Comparison of ENCODE assay signal across 10 cellular contexts in genomic region chr2:101341421-101341820, GRCh38. TPM values are rescaled to one million over a fixed set of nuclear protein-coding genes. Genes with fewer than 3 reads are reported as not detected.
DNase-seq lines count a peak whose midpoint lies in the region; ATAC-seq and TF ChIP-seq lines count a peak whose summit lies in the region.
"Had no signal": no experiment of that assay in that cellular context is flagged by ENCODE, and none has a peak within 500 bp of the region (broad histone marks: within the 10 kb centered on the region; RNA-seq: fewer than 3 reads in every experiment).

No MANE protein-coding gene starts in this region.

- ATAC-seq in GM18870 (IDR thresholded peaks at IDR 0.05; ENCODE audit: unreplicated experiment), result no peak
- ATAC-seq in GM21529 (IDR thresholded peaks at IDR 0.05; ENCODE audit: unreplicated experiment), result no peak

- no peaks in the 10 kb centered on the region for H3K9me3 Mint-ChIP-seq in activated T-cell treated with anti-CD3 and anti-CD28 coated beads, Interleukin-2, amount 50 U/mL, for 24 hours

- DNase-seq in ELF-1 (ENCODE audit: low read depth, low spot score) (peak; percentile 73), ascending aorta (ENCODE audit: low spot score in 2 of 2) (no peak), GM19238 (ENCODE audit: insufficient read length, low spot score) (no peak)
- peak; percentile 54 for DNase-seq in activated T-cell treated with anti-CD3 and anti-CD28 coated beads, Interleukin-2, amount 50 U/mL, for 24 hours

- no peaks in the 10 kb centered on the region for H3K79me2 ChIP-seq in OCI-LY3 (ENCODE audit: low read length)

- no peaks in the 10 kb centered on the region for H4K20me1 ChIP-seq in OCI-LY3 (ENCODE audit: insufficient read depth, low read length)

- intact Hi-C loops in ascending aorta (cut with DNase I), result no loop called here

- no peak overlapping the region for H3K27ac Mint-ChIP-seq in activated T-cell treated with anti-CD3 and anti-CD28 coated beads, Interleukin-2, amount 50 U/mL, for 24 hours

- H3K27me3 Mint-ChIP-seq in activated T-cell treated with anti-CD3 and anti-CD28 coated beads, Interleukin-2, amount 50 U/mL, for 24 hours, result no peaks in the 10 kb centered on the region

- no peaks in the 10 kb centered on the region for H3K36me3 Mint-ChIP-seq in activated T-cell treated with anti-CD3 and anti-CD28 coated beads, Interleukin-2, amount 50 U/mL, for 24 hours (ENCODE audit: low read depth)

- TF ChIP-seq CTCF in OCI-LY3 (IDR thresholded peaks at IDR 0.05; ENCODE audit: low read depth, low read length) (no peak), neutrophil (IDR thresholded peaks at IDR 0.05) (no peak), ascending aorta (IDR thresholded peaks at IDR 0.05) (no peak)

- peak overlapping the region; percentile 69 for H3K4me2 ChIP-seq in OCI-LY3 (ENCODE audit: low read length)

- peak overlapping the region; percentile 64 for H3K4me3 ChIP-seq in OCI-LY3 (ENCODE audit: low read length)
- H3K4me3 ChIP-seq in neutrophil (ENCODE audit: low read depth in 1 of 2, low read length in 1 of 2), result peak overlapping the region in 1 of 2 experiments; percentile 44
- no peak overlapping the region for H3K4me3 ChIP-seq in ascending aorta
- H3K4me3 ChIP-seq: breast epithelium, GM12878 had no signal

- H3K27ac ChIP-seq in OCI-LY3 (ENCODE audit: low read length), result no peak overlapping the region
- peak overlapping the region; percentile 47 for H3K27ac ChIP-seq in neutrophil
- H3K27ac ChIP-seq in ascending aorta, result no peak overlapping the region
- H3K27ac ChIP-seq: breast epithelium had no signal

- H3K36me3 ChIP-seq in OCI-LY3 (replicated peaks; ENCODE audit: low read depth, low read length) (no peaks in the 10 kb centered on the region), neutrophil (no peaks in the 10 kb centered on the region), ascending aorta (no peaks in the 10 kb centered on the region)
- H3K36me3 ChIP-seq: breast epithelium had no signal

- peaks cover 18% of the 10 kb centered on the region for H3K4me1 Mint-ChIP-seq in activated T-cell treated with anti-CD3 and anti-CD28 coated beads, Interleukin-2, amount 50 U/mL, for 24 hours (ENCODE audit: low read depth)

- H3K4me1 ChIP-seq in OCI-LY3 (ENCODE audit: low read length) (peaks cover 9% of the 10 kb centered on the region), neutrophil (ENCODE audit: control insufficient read depth in 1 of 2, insufficient read depth in 1 of 2, low read depth in 1 of 2, low read length in 1 of 2) (peaks cover 35 to 36% of the 10 kb centered on the region in 2 experiments), ascending aorta (no peaks in the 10 kb centered on the region)
- H3K4me1 ChIP-seq: breast epithelium had no signal

- 0 out of 2 replicates have a peak overlapping the region, but pooled peaks have one; percentile 14 for H3K9ac ChIP-seq in OCI-LY3 (ENCODE audit: low read length)

- H2AFZ ChIP-seq in OCI-LY3 (ENCODE audit: low read depth, low read length), result peak overlapping the region; percentile 61; the same call in 1 of the 2 replicates

- H3K4me3 Mint-ChIP-seq in activated T-cell treated with anti-CD3 and anti-CD28 coated beads, Interleukin-2, amount 50 U/mL, for 24 hours, result no peak overlapping the region

- no peaks in the 10 kb centered on the region for H3K9me3 ChIP-seq in OCI-LY3 (ENCODE audit: insufficient read depth, low read length)
- no peaks in the 10 kb centered on the region for H3K9me3 ChIP-seq in neutrophil
- no peaks in the 10 kb centered on the region for H3K9me3 ChIP-seq in ascending aorta
- H3K9me3 ChIP-seq: breast epithelium had no signal

- H3K27me3 ChIP-seq in OCI-LY3 (ENCODE audit: low read depth, low read length) (0 out of 2 replicates have a peak, but pooled peaks cover 2% of the 10 kb centered on the region), neutrophil (no peaks in the 10 kb centered on the region), ascending aorta (no peaks in the 10 kb centered on the region)
- H3K27me3 ChIP-seq: breast epithelium had no signal

RNA-seq across cellular contexts. Expression of gene RNF149, which starts 32.9 kb away (rescaled TPM):
- 39.9 TPM for total RNA-seq in ascending aorta

RNA-seq across cellular contexts. Expression of gene CREG2, which starts 45.9 kb away (rescaled TPM):
- not detected for total RNA-seq in ascending aorta
- total RNA-seq: GM12878 had no signal

Comparison
In these comparisons a context has a peak if more than half of its experiments do, and no peak if none do; other contexts are left out.
1. DNase-seq: peak in ELF-1 (single experiment) and activated T-cell treated with anti-CD3 and anti-CD28 coated beads, Interleukin-2, amount 50 U/mL, for 24 hours (single experiment); none in ascending aorta (0 of 2) and GM19238 (single experiment).